In the genomic region with DNA sequence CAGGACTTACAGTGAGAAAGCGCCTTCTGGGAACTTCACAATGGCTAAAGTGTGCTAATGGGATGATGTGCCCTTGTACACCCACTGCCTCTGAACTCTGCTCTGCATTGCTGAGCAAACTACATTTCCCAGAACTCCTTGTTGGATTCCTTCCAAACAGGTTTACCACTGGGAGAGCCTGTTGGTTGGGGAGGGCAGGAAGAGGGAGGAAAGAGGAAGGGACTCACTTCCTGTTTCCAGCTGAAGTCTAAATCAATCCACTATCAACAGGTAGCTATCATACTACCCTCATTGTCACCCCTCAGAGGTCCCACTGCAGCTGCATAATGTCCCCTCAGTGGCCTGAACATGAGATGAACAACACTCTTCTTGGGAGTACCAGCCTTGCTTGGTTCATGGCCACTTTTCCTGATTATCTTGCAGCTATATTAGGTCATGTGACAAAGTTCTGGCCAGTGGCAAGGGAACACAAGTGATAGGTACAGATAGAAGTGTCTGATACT, we compare ENCODE assay signal across 12 cellular contexts. TPM values are rescaled to one million over a fixed set of nuclear protein-coding genes. Genes with fewer than 3 reads are reported as not detected.
A peak's percentile ranks its signal among the peaks of the same experiment; 100 is the strongest.
DNase-seq lines count a peak whose midpoint lies in the region; ATAC-seq and TF ChIP-seq lines count a peak whose summit lies in the region.
"Had no signal": no experiment of that assay in that cellular context is flagged by ENCODE, and none has a peak within 500 bp of the region (broad histone marks: within the 10 kb centered on the region; RNA-seq: fewer than 3 reads in every experiment).

No MANE protein-coding gene starts in this region.

- H3K4me1 Mint-ChIP-seq in HFFc6 (ENCODE audit: low read depth): peaks cover 7% of the 10 kb centered on the region

- H3K36me3 Mint-ChIP-seq in HFFc6 (ENCODE audit: low read depth): no peaks in the 10 kb centered on the region

- H3K9me3 Mint-ChIP-seq in HFFc6: no peaks in the 10 kb centered on the region

- no peak overlapping the region for H3K4me3 Mint-ChIP-seq in HFFc6

- DNase-seq in DMS153 treated with DMSO at 0.1 percent for 48 hours (lab: John Stamatoyannopoulos, UW; ENCODE audit: unreplicated experiment): peak; percentile 44
- DNase-seq in HFFc6: peak; percentile 9
- peak; percentile 23 for DNase-seq in RPMI7951 (ENCODE audit: low read depth)
- DNase-seq in iPS DF 19.7 (ENCODE audit: low read depth, low spot score): peak; percentile 35
- no peak for DNase-seq in midbrain (lab: John Stamatoyannopoulos, UW)
- no peak for DNase-seq in NCI-H1694 treated with DMSO at 0.1 percent for 48 hours (lab: John Stamatoyannopoulos, UW)
- DNase-seq: activated T-cell treated with anti-CD3 and anti-CD28 coated beads, Interleukin-2, amount 50 U/mL, for 48 hours; GDM1; left lung had no signal

- H3K27ac Mint-ChIP-seq in HFFc6: no peak overlapping the region

- H3K27me3 Mint-ChIP-seq in HFFc6 (ENCODE audit: insufficient read depth): peaks cover 15% of the 10 kb centered on the region

- no peak for TF ChIP-seq CTCF in HFFc6 (IDR thresholded peaks at IDR 0.05)

- ATAC-seq in GM18520 (IDR thresholded peaks at IDR 0.05; ENCODE audit: unreplicated experiment) (no peak), GM19324 (IDR thresholded peaks at IDR 0.05; ENCODE audit: low FRiP score, unreplicated experiment) (no peak)
- ATAC-seq: left lung had no signal

RNA-seq across cellular contexts. Expression of gene KCNK12, which starts 58.2 kb away (rescaled TPM):
- under 1 TPM in 1 of 6 experiments, not detected in 5; 0.02 TPM for total RNA-seq in HFFc6 (2021; fragmentation: NEBNext Ultra II Directional; extraction: Animal tissue kit (Norgen Biotek cat#: 25700))
- total RNA-seq in RPMI7951 (2014; rRNA removed; shearing (Covaris generic)): not detected in 2 replicates
- total RNA-seq: left lung, ureter had no signal

Comparison
In these comparisons a context has a peak if more than half of its experiments do, and no peak if none do; other contexts are left out.
1. DNase-seq: peak in DMS153 treated with DMSO at 0.1 percent for 48 hours (single experiment), HFFc6 (single experiment), RPMI7951 (single experiment) and iPS DF 19.7 (single experiment); none in midbrain (single experiment) and NCI-H1694 treated with DMSO at 0.1 percent for 48 hours (single experiment).